In genomic region chr17:28177351-28177750, GRCh38 we compare ENCODE assay signal across 1 cellular context.
TF ChIP-seq lines count a peak whose summit lies in the region.

No MANE protein-coding gene starts in this region.

TF ChIP-seq in IMR-90, 13 proteins besides CTCF, POLR2A, EP300 and RAD21 (continued from another document):
- TF ChIP-seq, protein P1, sequence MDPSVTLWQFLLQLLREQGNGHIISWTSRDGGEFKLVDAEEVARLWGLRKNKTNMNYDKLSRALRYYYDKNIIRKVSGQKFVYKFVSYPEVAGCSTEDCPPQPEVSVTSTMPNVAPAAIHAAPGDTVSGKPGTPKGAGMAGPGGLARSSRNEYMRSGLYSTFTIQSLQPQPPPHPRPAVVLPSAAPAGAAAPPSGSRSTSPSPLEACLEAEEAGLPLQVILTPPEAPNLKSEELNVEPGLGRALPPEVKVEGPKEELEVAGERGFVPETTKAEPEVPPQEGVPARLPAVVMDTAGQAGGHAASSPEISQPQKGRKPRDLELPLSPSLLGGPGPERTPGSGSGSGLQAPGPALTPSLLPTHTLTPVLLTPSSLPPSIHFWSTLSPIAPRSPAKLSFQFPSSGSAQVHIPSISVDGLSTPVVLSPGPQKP (IDR thresholded peaks at IDR 0.05; ENCODE audit: borderline replicate concordance, low read depth, low read length), result no peak
- TF ChIP-seq, protein P2, sequence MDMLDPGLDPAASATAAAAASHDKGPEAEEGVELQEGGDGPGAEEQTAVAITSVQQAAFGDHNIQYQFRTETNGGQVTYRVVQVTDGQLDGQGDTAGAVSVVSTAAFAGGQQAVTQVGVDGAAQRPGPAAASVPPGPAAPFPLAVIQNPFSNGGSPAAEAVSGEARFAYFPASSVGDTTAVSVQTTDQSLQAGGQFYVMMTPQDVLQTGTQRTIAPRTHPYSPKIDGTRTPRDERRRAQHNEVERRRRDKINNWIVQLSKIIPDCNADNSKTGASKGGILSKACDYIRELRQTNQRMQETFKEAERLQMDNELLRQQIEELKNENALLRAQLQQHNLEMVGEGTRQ (IDR thresholded peaks at IDR 0.05; ENCODE audit: low read depth, low read length), result no peak
- no peak for TF ChIP-seq NFE2L2 (IDR thresholded peaks at IDR 0.05; ENCODE audit: low read depth, low read length)
- no peak for TF ChIP-seq SMC3 (IDR thresholded peaks at IDR 0.05; ENCODE audit: low read depth, low read length)
- no peak for TF ChIP-seq CHD1 (IDR thresholded peaks at IDR 0.05; ENCODE audit: low read depth, low read length)
TF ChIP-seq in IMR-90: peak in this region for 0.
